17 cellular contexts compared by ENCODE assay signal in the genomic region with DNA sequence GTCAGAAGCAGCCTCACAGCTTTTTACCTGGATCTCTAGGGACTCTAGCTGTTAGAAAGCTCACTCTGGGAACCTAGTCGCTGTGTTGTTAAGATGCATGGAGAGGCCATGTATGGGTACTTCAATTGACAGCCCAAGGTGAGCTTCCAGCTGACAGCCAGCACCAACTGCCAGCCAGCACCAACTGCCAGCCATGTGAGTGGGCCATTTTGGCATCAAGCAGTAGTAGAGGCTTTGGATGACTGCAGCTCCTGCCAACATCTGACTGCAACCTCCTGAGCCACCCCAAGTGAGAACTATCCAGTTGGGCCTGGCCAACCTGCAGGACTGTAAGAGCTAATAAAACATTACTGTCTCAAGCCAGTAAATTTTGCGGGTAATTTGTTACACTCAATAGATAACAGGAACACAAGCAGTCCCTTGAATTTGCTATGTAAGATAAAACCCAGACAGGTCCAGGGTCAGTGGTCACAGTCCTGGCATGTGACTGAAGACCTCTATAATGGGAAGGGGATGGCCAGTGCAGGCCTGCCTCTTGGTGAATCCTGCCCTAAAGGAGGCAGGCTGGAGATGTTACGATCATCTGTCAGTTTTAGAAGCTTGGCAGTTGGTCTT. TPM values are rescaled to one million over a fixed set of nuclear protein-coding genes. Genes with fewer than 3 reads are reported as not detected.
"Had no signal": no experiment of that assay in that cellular context is flagged by ENCODE, and none has a peak within 500 bp of the region (broad histone marks: within the 10 kb centered on the region; RNA-seq: fewer than 3 reads in every experiment).

No MANE protein-coding gene starts in this region.

- H3K36me3 ChIP-seq: ascending aorta, breast epithelium, gastroesophageal sphincter had no signal

- DNase-seq: activated CD4-positive, alpha-beta T cell treated with anti-CD3 and anti-CD28 coated beads, Interleukin-2, amount 10 ng/mL, durations not matched to agents 7 days and 5 days; activated naive CD4-positive, alpha-beta T cell treated with Interleukin-2 at 50 U/mL for 16 hours; activated naive CD8-positive, alpha-beta T cell treated with anti-CD3 and anti-CD28 coated beads, Interleukin-2, amount 50 U/mL, for 24 hours; endodermal cell; naive B cell; stimulated activated CD4-positive, alpha-beta T cell treated with anti-CD3 and anti-CD28 coated beads, Interleukin-15, amount 100 ng/mL, for 24 hours; stimulated activated CD4-positive, alpha-beta T cell treated with anti-CD3 and anti-CD28 coated beads, Interleukin-4, amount 100 ng/mL, for 1 hour; stimulated activated naive B cell treated with anti-CD40 and anti-IgM and Interleukin-4, amounts not matched to agents 10 μg/mL and 1 μg/mL and 100 μg/mL, for 72 hours had no signal

- H3K27me3 ChIP-seq: ascending aorta, breast epithelium, dorsolateral prefrontal cortex, gastroesophageal sphincter had no signal

- H3K9ac ChIP-seq: parathyroid adenoma had no signal

- H3K4me3 ChIP-seq: ascending aorta, breast epithelium, dorsolateral prefrontal cortex, gastroesophageal sphincter, skin epidermis had no signal

- ATAC-seq: activated naive CD8-positive, alpha-beta T cell treated with anti-CD3 and anti-CD28 coated beads, Interleukin-2, amount 50 U/mL, for 24 hours; activated T-helper 17 cell treated with anti-CD3 and anti-CD28 coated beads, Interleukin-2, amount 50 U/mL, for 72 hours; gastroesophageal sphincter; left lobe of liver; stimulated activated naive B cell treated with anti-CD40 and anti-IgM and Interleukin-4, amounts not matched to agents 10 μg/mL and 1 μg/mL and 100 μg/mL, for 72 hours had no signal

- H3K4me1 ChIP-seq: ascending aorta, breast epithelium, gastroesophageal sphincter, parathyroid adenoma had no signal

- H3K27ac ChIP-seq: ascending aorta, breast epithelium, gastroesophageal sphincter, parathyroid adenoma, skin epidermis had no signal

- H3K9me3 ChIP-seq: ascending aorta, breast epithelium, gastroesophageal sphincter had no signal

- H2AFZ ChIP-seq: parathyroid adenoma had no signal

RNA-seq across cellular contexts. Expression of gene EPHB1, which starts 29.7 kb away (rescaled TPM):
- total RNA-seq: activated CD8-positive, alpha-beta memory T cell treated with anti-CD3 and anti-CD28 coated beads for 36 hours had no signal
